ENCODE assay signal across 9 cellular contexts in the genomic region with DNA sequence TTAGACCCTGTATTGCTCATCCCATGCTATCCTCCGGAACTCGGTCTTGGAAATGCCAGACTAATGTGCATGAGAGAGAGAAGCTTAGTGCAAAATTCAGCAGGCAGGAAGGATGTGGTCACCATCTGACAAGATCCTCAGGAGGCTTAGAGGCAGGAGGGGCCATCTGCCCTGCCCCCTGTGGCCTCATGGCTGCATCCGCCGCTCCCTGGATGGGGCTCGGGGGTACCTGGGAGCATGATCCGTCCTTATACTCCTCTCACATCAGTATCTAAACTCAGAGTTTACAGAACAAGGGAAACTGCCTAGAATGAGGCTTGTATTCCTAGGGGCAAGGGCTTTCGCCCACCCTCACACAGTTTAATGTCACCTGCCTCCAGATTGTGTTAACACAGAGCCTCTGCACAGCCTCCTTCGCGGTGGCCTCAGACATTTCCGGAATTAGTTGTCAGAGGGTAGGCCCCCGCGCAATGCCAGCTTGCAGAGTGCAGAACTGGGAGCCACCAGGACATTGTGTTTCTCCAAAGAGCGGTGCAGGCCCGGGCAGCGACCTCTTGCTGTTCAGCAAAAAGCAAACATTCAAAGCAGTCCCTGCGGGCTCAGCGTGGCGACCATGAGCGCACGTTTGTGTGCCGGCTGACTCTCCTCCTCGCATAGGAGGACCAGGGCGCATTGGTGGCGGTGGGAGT. TPM values are rescaled to one million over a fixed set of nuclear protein-coding genes. Genes with fewer than 3 reads are reported as not detected.
A peak's percentile ranks its signal among the peaks of the same experiment; 100 is the strongest.
DNase-seq lines count a peak whose midpoint lies in the region; ATAC-seq and TF ChIP-seq lines count a peak whose summit lies in the region.
"Had no signal": no experiment of that assay in that cellular context is flagged by ENCODE, and none has a peak within 500 bp of the region (broad histone marks: within the 10 kb centered on the region; RNA-seq: fewer than 3 reads in every experiment).

No MANE protein-coding gene starts in this region.

- peak overlapping the region; percentile 59 for H3K4me3 ChIP-seq in NB4 (ENCODE audit: low read depth, low read length)

- no peak for ATAC-seq in GM19324 (IDR thresholded peaks at IDR 0.05; ENCODE audit: low FRiP score, unreplicated experiment)
- no peak for ATAC-seq in GM18867 (IDR thresholded peaks at IDR 0.05; ENCODE audit: unreplicated experiment)
- no peak for ATAC-seq in HG02588 (IDR thresholded peaks at IDR 0.05; ENCODE audit: unreplicated experiment)
- ATAC-seq: left colon had no signal

- DNase-seq in GF-D8 (lab: John Stamatoyannopoulos, UW) (peak; percentile 98), NB4 (ENCODE audit: low read depth) (peak; percentile 99), mesenteric fat pad (ENCODE audit: low spot score) (peak; percentile 89), DMS 273 treated with DMSO at 0.1 percent for 48 hours (lab: John Stamatoyannopoulos, UW) (no peak)
- DNase-seq in activated CD8-positive, alpha-beta memory T cell treated with anti-CD3 and anti-CD28 coated beads, Interleukin-2, amount 50 U/mL, for 48 hours, result peak; percentile 70

- peak; percentile 38 for TF ChIP-seq CTCF in NB4 (IDR thresholded peaks at IDR 0.05; ENCODE audit: low read depth, low read length)

- peak; percentile 51 for TF ChIP-seq POLR2A in NB4 (IDR thresholded peaks at IDR 0.05; ENCODE audit: extremely low read depth, insufficient read length)

RNA-seq across cellular contexts. Expression of gene GPR12, which starts 39.2 kb away (rescaled TPM):
- not detected for total RNA-seq in mesenteric fat pad
